2 cellular contexts compared by ENCODE assay signal in genomic region chr15:84659904-84660781, GRCh38.
TF ChIP-seq lines count a peak whose summit lies in the region.

No MANE protein-coding gene starts in this region.

TF ChIP-seq in GM23338, 12 proteins besides CTCF, POLR2A, EP300 and RAD21:
- no peak for TF ChIP-seq JUNB (IDR thresholded peaks at IDR 0.05; ENCODE audit: unreplicated experiment)
- TF ChIP-seq EZH2 (IDR thresholded peaks at IDR 0.05; ENCODE audit: low read depth, unreplicated experiment): no peak
- TF ChIP-seq STAT1 (IDR thresholded peaks at IDR 0.05; ENCODE audit: unreplicated experiment): no peak
- TF ChIP-seq POLR2AphosphoS5 (IDR thresholded peaks at IDR 0.05; ENCODE audit: low read depth): 0 out of 2 replicates have a peak, but pooled peaks have one; percentile 25
- TF ChIP-seq REST (IDR thresholded peaks at IDR 0.05; ENCODE audit: unreplicated experiment): no peak
TF ChIP-seq in GM23338: peak in this region for 1.

TF ChIP-seq in WTC11, 78 proteins besides CTCF, POLR2A, EP300 and RAD21:
- TF ChIP-seq, protein P1, sequence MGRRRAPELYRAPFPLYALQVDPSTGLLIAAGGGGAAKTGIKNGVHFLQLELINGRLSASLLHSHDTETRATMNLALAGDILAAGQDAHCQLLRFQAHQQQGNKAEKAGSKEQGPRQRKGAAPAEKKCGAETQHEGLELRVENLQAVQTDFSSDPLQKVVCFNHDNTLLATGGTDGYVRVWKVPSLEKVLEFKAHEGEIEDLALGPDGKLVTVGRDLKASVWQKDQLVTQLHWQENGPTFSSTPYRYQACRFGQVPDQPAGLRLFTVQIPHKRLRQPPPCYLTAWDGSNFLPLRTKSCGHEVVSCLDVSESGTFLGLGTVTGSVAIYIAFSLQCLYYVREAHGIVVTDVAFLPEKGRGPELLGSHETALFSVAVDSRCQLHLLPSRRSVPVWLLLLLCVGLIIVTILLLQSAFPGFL (CRISPR knock-in tag; IDR thresholded peaks at IDR 0.05; ENCODE audit: borderline replicate concordance): no peak
- TF ChIP-seq ZNF232 (CRISPR knock-in tag; IDR thresholded peaks at IDR 0.05): no peak
- no peak for TF ChIP-seq NR1H2 (CRISPR knock-in tag; IDR thresholded peaks at IDR 0.05)
- TF ChIP-seq, protein P2, sequence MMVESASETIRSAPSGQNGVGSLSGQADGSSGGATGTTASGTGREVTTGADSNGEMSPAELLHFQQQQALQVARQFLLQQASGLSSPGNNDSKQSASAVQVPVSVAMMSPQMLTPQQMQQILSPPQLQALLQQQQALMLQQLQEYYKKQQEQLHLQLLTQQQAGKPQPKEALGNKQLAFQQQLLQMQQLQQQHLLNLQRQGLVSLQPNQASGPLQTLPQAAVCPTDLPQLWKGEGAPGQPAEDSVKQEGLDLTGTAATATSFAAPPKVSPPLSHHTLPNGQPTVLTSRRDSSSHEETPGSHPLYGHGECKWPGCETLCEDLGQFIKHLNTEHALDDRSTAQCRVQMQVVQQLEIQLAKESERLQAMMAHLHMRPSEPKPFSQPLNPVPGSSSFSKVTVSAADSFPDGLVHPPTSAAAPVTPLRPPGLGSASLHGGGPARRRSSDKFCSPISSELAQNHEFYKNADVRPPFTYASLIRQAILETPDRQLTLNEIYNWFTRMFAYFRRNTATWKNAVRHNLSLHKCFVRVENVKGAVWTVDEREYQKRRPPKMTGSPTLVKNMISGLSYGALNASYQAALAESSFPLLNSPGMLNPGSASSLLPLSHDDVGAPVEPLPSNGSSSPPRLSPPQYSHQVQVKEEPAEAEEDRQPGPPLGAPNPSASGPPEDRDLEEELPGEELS (CRISPR knock-in tag; IDR thresholded peaks at IDR 0.05): no peak
- TF ChIP-seq CREM (CRISPR knock-in tag; IDR thresholded peaks at IDR 0.05): no peak
- TF ChIP-seq FOXK1 (CRISPR knock-in tag; IDR thresholded peaks at IDR 0.05): no peak
- TF ChIP-seq AR (CRISPR knock-in tag; IDR thresholded peaks at IDR 0.05): no peak
- no peak for TF ChIP-seq KAT7 (CRISPR knock-in tag; IDR thresholded peaks at IDR 0.05; ENCODE audit: borderline replicate concordance)
- no peak for TF ChIP-seq FOXP1 (CRISPR knock-in tag; IDR thresholded peaks at IDR 0.05; ENCODE audit: borderline replicate concordance)
- TF ChIP-seq RORB (CRISPR knock-in tag; IDR thresholded peaks at IDR 0.05): no peak
- TF ChIP-seq ZNF219 (CRISPR knock-in tag; IDR thresholded peaks at IDR 0.05; ENCODE audit: borderline replicate concordance): no peak
- TF ChIP-seq ZNF423 (CRISPR knock-in tag; IDR thresholded peaks at IDR 0.05): no peak
- no peak for TF ChIP-seq SMAD4 (CRISPR knock-in tag; IDR thresholded peaks at IDR 0.05)
- no peak for TF ChIP-seq NR3C1 (CRISPR knock-in tag; conservative IDR thresholded peaks at IDR 0.05; ENCODE audit: low read depth)
- no peak for TF ChIP-seq MLX (CRISPR knock-in tag; IDR thresholded peaks at IDR 0.05)
- TF ChIP-seq ZNF416 (CRISPR knock-in tag; IDR thresholded peaks at IDR 0.05): no peak
